In genomic region chr2:68901199-68901515, GRCh38 we compare ENCODE assay signal across 13 cellular contexts. TPM values are rescaled to one million over a fixed set of nuclear protein-coding genes. Genes with fewer than 3 reads are reported as not detected.
A peak's percentile ranks its signal among the peaks of the same experiment; 100 is the strongest.
DNase-seq lines count a peak whose midpoint lies in the region; ATAC-seq and TF ChIP-seq lines count a peak whose summit lies in the region.
"Had no signal": no experiment of that assay in that cellular context is flagged by ENCODE, and none has a peak within 500 bp of the region (broad histone marks: within the 10 kb centered on the region; RNA-seq: fewer than 3 reads in every experiment).

No MANE protein-coding gene starts in this region.

- no peak overlapping the region for H3K9ac ChIP-seq in DND-41 (ENCODE audit: low read depth, low read length)
- no peak overlapping the region for H3K9ac ChIP-seq in IMR-90 (ENCODE audit: low read depth, low read length)

- no CpG with 5 or more reads among the region's 4 CpGs for WGBS in IMR-90 (ENCODE audit: extremely low coverage in 2 of 2, insufficient read length in 1 of 2), 2 experiments

- H3K4me2 ChIP-seq in DND-41 (ENCODE audit: insufficient read depth, low read length) (no peak overlapping the region), IMR-90 (ENCODE audit: low read depth, low read length) (no peak overlapping the region)

- no peak overlapping the region for H2AK5ac ChIP-seq in IMR-90 (ENCODE audit: low read depth, low read length)

- H3K9me1 ChIP-seq in IMR-90 (ENCODE audit: insufficient read depth, low read length), result no peaks in the 10 kb centered on the region

- H3K18ac ChIP-seq in IMR-90 (ENCODE audit: low read depth, low read length), result no peak overlapping the region

- CTCF ChIA-PET in IMR-90 (lab: Yijun Ruan, JAX), result interaction anchor here (1.0 to 3.1 kb wide), 3 partner anchors 32 to 149 kb away, joined by 3 to 10 read pairs (median 3); no protein-coding TSS in a partner anchor

- H3K4me1 ChIP-seq in DND-41 (ENCODE audit: insufficient read depth, low read length) (peaks cover 18% of the 10 kb centered on the region), IMR-90 (ENCODE audit: control insufficient read depth, insufficient read depth, low read length) (no peaks in the 10 kb centered on the region)

- no peaks in the 10 kb centered on the region for H3K79me1 ChIP-seq in IMR-90 (ENCODE audit: low read depth in 1 of 2, low read length in 2 of 2)

- DNase-seq in DND-41, result no peak
- DNase-seq in IMR-90, result peak; percentile 42
- DNase-seq in iPS-NIHi7 (ENCODE audit: extremely low spot score), result peak; percentile 38
- DNase-seq in NOMO-1 treated with dmso at 0.1 percent for 144 hours (lab: John Stamatoyannopoulos, UW; ENCODE audit: unreplicated experiment), result no peak
- DNase-seq in NCI-H748 (lab: John Stamatoyannopoulos, UW; ENCODE audit: unreplicated experiment), result no peak
- DNase-seq in amygdala (lab: John Stamatoyannopoulos, UW), result no peak
- DNase-seq in NCI-H69 (lab: John Stamatoyannopoulos, UW), result no peak
- DNase-seq: activated CD4-positive, CD25-positive, alpha-beta regulatory T cell treated with anti-CD3 and anti-CD28 coated beads, Interleukin-2, amount 50 U/mL, for 72 hours; activated naive CD4-positive, alpha-beta T cell; GOT3; NCI-H146; RPMI8226 had no signal

- H2AFZ ChIP-seq in DND-41 (ENCODE audit: low read depth, low read length) (0 out of 2 replicates have a peak overlapping the region, but pooled peaks have one; percentile 27), IMR-90 (replicated peaks; ENCODE audit: low read length, poor library complexity) (no peak overlapping the region)

- no peak overlapping the region for H4K5ac ChIP-seq in IMR-90 (ENCODE audit: low read depth, low read length)

- H2BK15ac ChIP-seq in IMR-90 (ENCODE audit: low read depth, low read length), result no peak overlapping the region

- no peak overlapping the region for H2BK20ac ChIP-seq in IMR-90 (ENCODE audit: low read depth, low read length)

- no peak overlapping the region for H4K8ac ChIP-seq in IMR-90 (ENCODE audit: low read depth in 2 of 2, low read length in 2 of 2)

- dilution Hi-C loops in IMR-90 (cut with HindIII; ENCODE audit: low sequenced_read_pairs, unreplicated experiment), result no loop called here

- H3K9me3 ChIP-seq in DND-41 (ENCODE audit: insufficient read depth, low read length, severe bottlenecking) (peaks cover 20% of the 10 kb centered on the region), IMR-90 (ENCODE audit: control insufficient read depth, insufficient read depth, low read length) (peaks cover 8% of the 10 kb centered on the region)

- H3K56ac ChIP-seq in IMR-90 (ENCODE audit: extremely low read depth, insufficient read depth, low read length), result no peak overlapping the region

- no peak overlapping the region for H3K23ac ChIP-seq in IMR-90 (ENCODE audit: low read depth, low read length)

- no peaks in the 10 kb centered on the region for H4K20me1 ChIP-seq in DND-41 (ENCODE audit: insufficient read depth, low read length)
- no peaks in the 10 kb centered on the region for H4K20me1 ChIP-seq in IMR-90 (ENCODE audit: insufficient read depth, low read length)

- no peak overlapping the region for H2BK120ac ChIP-seq in IMR-90 (ENCODE audit: low read depth, low read length)

- no peak for TF ChIP-seq POLR2A in IMR-90 (IDR thresholded peaks at IDR 0.05; ENCODE audit: low read depth, low read length)

- no peak overlapping the region for H2AK9ac ChIP-seq in IMR-90 (replicated peaks; ENCODE audit: low read depth, low read length, poor library complexity)

- H3K27me3 ChIP-seq in DND-41 (ENCODE audit: insufficient read depth, low read length, poor library complexity) (no peaks in the 10 kb centered on the region), IMR-90 (ENCODE audit: control insufficient read depth, insufficient read depth, low read length) (no peaks in the 10 kb centered on the region)

- no peaks in the 10 kb centered on the region for H3K79me2 ChIP-seq in DND-41 (ENCODE audit: insufficient read depth, low read length)

- H3K36me3 ChIP-seq in DND-41 (ENCODE audit: insufficient read depth, low read length), result peaks cover 19% of the 10 kb centered on the region
- no peaks in the 10 kb centered on the region for H3K36me3 ChIP-seq in IMR-90 (ENCODE audit: control insufficient read depth, insufficient read depth, low read length)

- H3K27ac ChIP-seq in DND-41 (ENCODE audit: low read length) (peak overlapping the region; percentile 48; the same call in 1 of the 2 replicates), IMR-90 (ENCODE audit: insufficient read depth, low read length) (no peak overlapping the region)

- H3K4me3 ChIP-seq in DND-41 (ENCODE audit: low read depth in 1 of 2, low read length in 2 of 2) (no peak overlapping the region), IMR-90 (ENCODE audit: insufficient read depth, low read depth, low read length) (no peak overlapping the region), WI38 (ENCODE audit: low read depth, low read length) (no peak overlapping the region)

- in situ Hi-C loops in IMR-90 (cut with MboI; ENCODE audit: low sequenced_read_pairs), result no loop called here

- POLR2A ChIA-PET in IMR-90 (lab: Charles Lee; ENCODE audit: unreplicated experiment), result no interaction called here

- intact Hi-C loops in IMR-90 (cut with micrococcal nuclease), result no loop called here

- peak; percentile 44 for TF ChIP-seq CTCF in DND-41 (IDR thresholded peaks at IDR 0.05; ENCODE audit: borderline replicate concordance, extremely low read depth, low read length, poor library complexity, severe bottlenecking)
- peak; percentile 39 for TF ChIP-seq CTCF in IMR-90 (conservative IDR thresholded peaks at IDR 0.05; ENCODE audit: low read depth, low read length)
- peak; percentile 44; the same call in 1 of the 2 replicates for TF ChIP-seq CTCF in WI38 (IDR thresholded peaks at IDR 0.05; ENCODE audit: low read depth, low read length)

- no TSS peak for BruUV-seq in IMR-90 (replicated peaks; lab: Mats Ljungman, UMichigan)

- no peak overlapping the region for H4K91ac ChIP-seq in IMR-90 (ENCODE audit: insufficient read depth, low read depth, low read length)

- ATAC-seq in DND-41 (ENCODE audit: insufficient read depth, low read depth) (no peak), IMR-90 (ENCODE audit: low read depth) (peak; percentile 37; the same call in 1 of the 2 replicates)

- H3K4ac ChIP-seq in IMR-90 (ENCODE audit: low read depth, low read length), result no peak overlapping the region

- TF ChIP-seq RAD21 in IMR-90 (IDR thresholded peaks at IDR 0.05; ENCODE audit: low read length), result peak; percentile 69

- H3K14ac ChIP-seq in IMR-90 (replicated peaks; ENCODE audit: low read depth, low read length), result no peak overlapping the region

- no peak overlapping the region for H2BK5ac ChIP-seq in IMR-90 (ENCODE audit: low read depth, low read length, poor library complexity, severe bottlenecking)

TF ChIP-seq in IMR-90, 13 proteins besides CTCF, POLR2A, EP300 and RAD21:
- no peak for TF ChIP-seq MXI1 (IDR thresholded peaks at IDR 0.05; ENCODE audit: borderline replicate concordance, low read depth, low read length)
- peak; percentile 58 for TF ChIP-seq SMC3 (IDR thresholded peaks at IDR 0.05; ENCODE audit: low read depth, low read length)

RNA-seq across cellular contexts. Expression of gene BMP10, which starts 30.0 kb away (rescaled TPM):
- total RNA-seq in IMR-90 (2012; rRNA removed), result not detected in 2 replicates
- polyA plus RNA-seq in IMR-90 (2012; rRNA removed), result not detected in 2 replicates
- polyA plus RNA-seq in IMR-90 (2012; cell fraction: cytosol; rRNA removed), result not detected in 2 replicates
- polyA plus RNA-seq in IMR-90 (2012; cell fraction: nucleus; rRNA removed; ENCODE audit: low replicate concordance), result not detected in 2 replicates

RNA-seq across cellular contexts. Expression of gene GKN2, which starts 51.5 kb away (rescaled TPM):
- total RNA-seq in IMR-90 (2012; rRNA removed), result not detected in 2 replicates
- not detected in 2 replicates for polyA plus RNA-seq in IMR-90 (2012; rRNA removed)
- polyA plus RNA-seq in IMR-90 (2012; cell fraction: cytosol; rRNA removed), result not detected in 2 replicates
- polyA plus RNA-seq in IMR-90 (2012; cell fraction: nucleus; rRNA removed; ENCODE audit: low replicate concordance), result not detected in 2 replicates

Comparison
In these comparisons a context has a peak if more than half of its experiments do, and no peak if none do; other contexts are left out.
1. DNase-seq: peak in IMR-90 (single experiment) and iPS-NIHi7 (single experiment); none in DND-41 (single experiment), NOMO-1 treated with dmso at 0.1 percent for 144 hours (single experiment), NCI-H748 (single experiment), amygdala (0 of 56) and NCI-H69 (single experiment).
2. Peak in every context shown above with its lines, with median percentiles within 50 percentile points of each other: CTCF ChIP-seq.